Comparison of ENCODE assay signal across 14 cellular contexts in the genomic region with DNA sequence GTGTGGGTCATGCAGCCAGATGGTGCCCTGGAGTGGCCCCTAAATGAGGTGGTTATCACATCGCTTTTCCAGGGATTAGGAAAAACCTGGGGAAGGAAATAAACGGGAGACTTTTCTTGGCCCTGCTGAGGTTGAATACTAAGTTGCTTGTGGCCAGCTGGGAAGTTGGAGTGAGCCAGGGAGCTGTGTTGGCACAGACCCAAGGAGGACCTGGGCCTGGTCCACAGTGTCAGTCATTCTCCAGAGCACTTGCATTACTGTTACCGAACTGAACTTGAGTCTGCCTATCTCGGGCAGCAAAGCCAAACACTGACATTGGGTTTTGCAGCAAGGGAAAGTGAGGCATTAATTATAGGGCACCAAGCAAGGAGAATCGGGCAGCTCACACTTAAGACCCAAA.
DNase-seq lines count a peak whose midpoint lies in the region; ATAC-seq and TF ChIP-seq lines count a peak whose summit lies in the region.
"Had no signal": no experiment of that assay in that cellular context is flagged by ENCODE, and none has a peak within 500 bp of the region (broad histone marks: within the 10 kb centered on the region; RNA-seq: fewer than 3 reads in every experiment).

No MANE protein-coding gene starts in this region.

- H3K27ac ChIP-seq in GM23338 (ENCODE audit: low read depth) (no peak overlapping the region), heart right ventricle (peak overlapping the region in 1 of 10 donors; percentile 7), right cardiac atrium (ENCODE audit: low read length) (peak overlapping the region; percentile 20)
- H3K27ac ChIP-seq: A549, C4-2B had no signal

- no peaks in the 10 kb centered on the region for H4K20me1 ChIP-seq in GM23338 (replicated peaks; ENCODE audit: insufficient read depth)

- no peak for DNase-seq in GM23338 (ENCODE audit: low spot score)
- DNase-seq in NCI-H524 treated with DMSO at 0.1 percent for 48 hours (lab: John Stamatoyannopoulos, UW) = peak; percentile 90
- DNase-seq in heart right ventricle = peak; percentile 13 to 49
- peak; percentile 20 to 69 (median 56) for DNase-seq in right cardiac atrium
- DNase-seq in retina = no peak
- DNase-seq in T-helper 1 cell = no peak
- no peak for DNase-seq in stimulated activated CD4-positive, alpha-beta T cell treated with anti-CD3 and anti-CD28 coated beads, Interleukin-4, amount 100 ng/mL, for 4 hours
- DNase-seq: BE2C; CD4-positive, alpha-beta memory T cell; DND-41; GF-D8 had no signal

- no peak overlapping the region for H3K4me2 ChIP-seq in GM23338
- H3K4me2 ChIP-seq: A549 had no signal

- peak overlapping the region; percentile 63; the same call in 1 of the 2 replicates for H2AFZ ChIP-seq in GM23338

- 0 out of 3 replicates have a peak, but pooled peaks cover 2% of the 10 kb centered on the region for H3K4me1 Mint-ChIP-seq in GM23338
- H3K4me1 Mint-ChIP-seq: CD4-positive, alpha-beta memory T cell had no signal

- H3K4me3 Mint-ChIP-seq in GM23338 = no peak overlapping the region
- H3K4me3 Mint-ChIP-seq: CD4-positive, alpha-beta memory T cell had no signal

- no peaks in the 10 kb centered on the region for H3K27me3 ChIP-seq in GM23338 (ENCODE audit: insufficient read depth)
- no peaks in the 10 kb centered on the region for H3K27me3 ChIP-seq in heart right ventricle
- H3K27me3 ChIP-seq in right cardiac atrium (ENCODE audit: control insufficient read depth, insufficient read depth) = no peaks in the 10 kb centered on the region
- H3K27me3 ChIP-seq: BE2C had no signal

- H3K9me3 Mint-ChIP-seq in GM23338 = peaks cover 9% of the 10 kb centered on the region

- H3K36me3 ChIP-seq in GM23338 (ENCODE audit: insufficient read depth) = no peaks in the 10 kb centered on the region; the same call in 1 of the 2 replicates
- H3K36me3 ChIP-seq in heart right ventricle = no peaks in the 10 kb centered on the region
- H3K36me3 ChIP-seq: BE2C had no signal

- H3F3A ChIP-seq in GM23338 (replicated peaks; ENCODE audit: low read depth) = no peaks in the 10 kb centered on the region

- no peak for TF ChIP-seq CTCF in GM23338 (conservative IDR thresholded peaks at IDR 0.05; ENCODE audit: low read depth in 2 of 2)
- no peak for TF ChIP-seq CTCF in heart right ventricle (IDR thresholded peaks at IDR 0.05)

- H3K4me1 ChIP-seq in GM23338 (ENCODE audit: insufficient read depth) = no peaks in the 10 kb centered on the region
- peaks cover 0 to 4% (median 0%) of the 10 kb centered on the region in 9 donors for H3K4me1 ChIP-seq in heart right ventricle
- peaks cover 4% of the 10 kb centered on the region for H3K4me1 ChIP-seq in right cardiac atrium (ENCODE audit: control insufficient read depth, insufficient read depth, low read length)
- H3K4me1 ChIP-seq: A549, BE2C had no signal

- intact Hi-C loops in heart right ventricle (cut with DNase I) = no loop called here
- intact Hi-C loops in right cardiac atrium (cut with DNase I) = loop anchor here in 1 of 4 donors (10.0 kb wide), 1 partner anchor 61 kb away; no protein-coding TSS in a partner anchor

- WGBS in heart right ventricle, 2 donors = 61 to 66% methylated on average over 5 of the region's 5 CpGs
- WGBS in right cardiac atrium = 61% methylated on average over 5 of the region's 5 CpGs

- H3K9me3 ChIP-seq in heart right ventricle (peaks cover 0 to 16% (median 0%) of the 10 kb centered on the region in 11 donors), right cardiac atrium (ENCODE audit: control insufficient read depth, low read length) (no peaks in the 10 kb centered on the region)
- H3K9me3 ChIP-seq: A549, BE2C had no signal

- no peak overlapping the region for H3K27ac Mint-ChIP-seq in GM23338
- H3K27ac Mint-ChIP-seq: CD4-positive, alpha-beta memory T cell had no signal

- H3K9me2 ChIP-seq in GM23338 (ENCODE audit: insufficient read depth) = peaks cover 8% of the 10 kb centered on the region

- peaks cover 7% of the 10 kb centered on the region for H3K27me3 Mint-ChIP-seq in GM23338 (ENCODE audit: insufficient read depth, low read depth, poor library complexity)
- H3K27me3 Mint-ChIP-seq: CD4-positive, alpha-beta memory T cell had no signal

- H3K4me3 ChIP-seq in GM23338 (no peak overlapping the region), heart right ventricle (no peak overlapping the region), right cardiac atrium (ENCODE audit: low read length) (no peak overlapping the region)
- H3K4me3 ChIP-seq: A549 had no signal

- no peaks in the 10 kb centered on the region for H3K36me3 Mint-ChIP-seq in GM23338 (ENCODE audit: low read depth)
- H3K36me3 Mint-ChIP-seq: CD4-positive, alpha-beta memory T cell had no signal

- H3K79me2 ChIP-seq in GM23338 (replicated peaks; ENCODE audit: insufficient read depth) = no peaks in the 10 kb centered on the region

- ATAC-seq in GM23338 (no peak), heart right ventricle (peak in 6 of 8 donors; percentile 47 to 90 (median 84)), right cardiac atrium (peak; percentile 56 to 60)
- ATAC-seq: A549, HCT116 had no signal

TF ChIP-seq in GM23338, 12 proteins besides CTCF, POLR2A, EP300 and RAD21 (continues in another document):
- TF ChIP-seq, protein P1, sequence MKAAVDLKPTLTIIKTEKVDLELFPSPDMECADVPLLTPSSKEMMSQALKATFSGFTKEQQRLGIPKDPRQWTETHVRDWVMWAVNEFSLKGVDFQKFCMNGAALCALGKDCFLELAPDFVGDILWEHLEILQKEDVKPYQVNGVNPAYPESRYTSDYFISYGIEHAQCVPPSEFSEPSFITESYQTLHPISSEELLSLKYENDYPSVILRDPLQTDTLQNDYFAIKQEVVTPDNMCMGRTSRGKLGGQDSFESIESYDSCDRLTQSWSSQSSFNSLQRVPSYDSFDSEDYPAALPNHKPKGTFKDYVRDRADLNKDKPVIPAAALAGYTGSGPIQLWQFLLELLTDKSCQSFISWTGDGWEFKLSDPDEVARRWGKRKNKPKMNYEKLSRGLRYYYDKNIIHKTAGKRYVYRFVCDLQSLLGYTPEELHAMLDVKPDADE (IDR thresholded peaks at IDR 0.05) = no peak
- TF ChIP-seq EZH2 (IDR thresholded peaks at IDR 0.05; ENCODE audit: low read depth, unreplicated experiment) (no peak), ZNF114 (CRISPR knock-in tag; IDR thresholded peaks at IDR 0.05) (no peak), EZH2phosphoT487 (IDR thresholded peaks at IDR 0.05; ENCODE audit: unreplicated experiment) (no peak), JUNB (IDR thresholded peaks at IDR 0.05; ENCODE audit: unreplicated experiment) (no peak), NANOG (IDR thresholded peaks at IDR 0.05; ENCODE audit: borderline replicate concordance) (no peak), POLR2AphosphoS5 (IDR thresholded peaks at IDR 0.05; ENCODE audit: low read depth) (no peak), STAT1 (IDR thresholded peaks at IDR 0.05; ENCODE audit: unreplicated experiment) (no peak)
- TF ChIP-seq, protein P2, sequence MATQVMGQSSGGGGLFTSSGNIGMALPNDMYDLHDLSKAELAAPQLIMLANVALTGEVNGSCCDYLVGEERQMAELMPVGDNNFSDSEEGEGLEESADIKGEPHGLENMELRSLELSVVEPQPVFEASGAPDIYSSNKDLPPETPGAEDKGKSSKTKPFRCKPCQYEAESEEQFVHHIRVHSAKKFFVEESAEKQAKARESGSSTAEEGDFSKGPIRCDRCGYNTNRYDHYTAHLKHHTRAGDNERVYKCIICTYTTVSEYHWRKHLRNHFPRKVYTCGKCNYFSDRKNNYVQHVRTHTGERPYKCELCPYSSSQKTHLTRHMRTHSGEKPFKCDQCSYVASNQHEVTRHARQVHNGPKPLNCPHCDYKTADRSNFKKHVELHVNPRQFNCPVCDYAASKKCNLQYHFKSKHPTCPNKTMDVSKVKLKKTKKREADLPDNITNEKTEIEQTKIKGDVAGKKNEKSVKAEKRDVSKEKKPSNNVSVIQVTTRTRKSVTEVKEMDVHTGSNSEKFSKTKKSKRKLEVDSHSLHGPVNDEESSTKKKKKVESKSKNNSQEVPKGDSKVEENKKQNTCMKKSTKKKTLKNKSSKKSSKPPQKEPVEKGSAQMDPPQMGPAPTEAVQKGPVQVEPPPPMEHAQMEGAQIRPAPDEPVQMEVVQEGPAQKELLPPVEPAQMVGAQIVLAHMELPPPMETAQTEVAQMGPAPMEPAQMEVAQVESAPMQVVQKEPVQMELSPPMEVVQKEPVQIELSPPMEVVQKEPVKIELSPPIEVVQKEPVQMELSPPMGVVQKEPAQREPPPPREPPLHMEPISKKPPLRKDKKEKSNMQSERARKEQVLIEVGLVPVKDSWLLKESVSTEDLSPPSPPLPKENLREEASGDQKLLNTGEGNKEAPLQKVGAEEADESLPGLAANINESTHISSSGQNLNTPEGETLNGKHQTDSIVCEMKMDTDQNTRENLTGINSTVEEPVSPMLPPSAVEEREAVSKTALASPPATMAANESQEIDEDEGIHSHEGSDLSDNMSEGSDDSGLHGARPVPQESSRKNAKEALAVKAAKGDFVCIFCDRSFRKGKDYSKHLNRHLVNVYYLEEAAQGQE (IDR thresholded peaks at IDR 0.05; ENCODE audit: unreplicated experiment) = no peak

Comparison
In these comparisons a context has a peak if more than half of its experiments do, and no peak if none do; other contexts are left out.
1. DNase-seq: peak in NCI-H524 treated with DMSO at 0.1 percent for 48 hours (single experiment), heart right ventricle (2 of 2) and right cardiac atrium (3 of 3); none in GM23338 (single experiment), retina (single experiment), T-helper 1 cell (0 of 5) and stimulated activated CD4-positive, alpha-beta T cell treated with anti-CD3 and anti-CD28 coated beads, Interleukin-4, amount 100 ng/mL, for 4 hours (0 of 2).